In genomic region chr2:38184964-38185603, GRCh38 we compare ENCODE assay signal across 9 cellular contexts.
DNase-seq lines count a peak whose midpoint lies in the region; ATAC-seq lines count a peak whose summit lies in the region.
"Had no signal": no experiment of that assay in that cellular context is flagged by ENCODE, and none has a peak within 500 bp of the region (broad histone marks: within the 10 kb centered on the region; RNA-seq: fewer than 3 reads in every experiment).

No MANE protein-coding gene starts in this region.

- H3K27ac Mint-ChIP-seq in activated T-helper 17 cell treated with anti-CD3 and anti-CD28 coated beads, Interleukin-2, amount 50 U/mL, for 72 hours = no peak overlapping the region

- peaks cover 8% of the 10 kb centered on the region for H3K27me3 Mint-ChIP-seq in activated T-helper 17 cell treated with anti-CD3 and anti-CD28 coated beads, Interleukin-2, amount 50 U/mL, for 72 hours

- no peaks in the 10 kb centered on the region for H3K36me3 Mint-ChIP-seq in activated T-helper 17 cell treated with anti-CD3 and anti-CD28 coated beads, Interleukin-2, amount 50 U/mL, for 72 hours (ENCODE audit: low read depth)
- H3K36me3 Mint-ChIP-seq: brain had no signal

- DNase-seq in SIG-M5 treated with dmso at 0.1 percent for 504 hours (lab: John Stamatoyannopoulos, UW; ENCODE audit: unreplicated experiment) = peak; percentile 21
- no peak for DNase-seq in SIG-M5 (lab: John Stamatoyannopoulos, UW)
- DNase-seq in stromal cell of bone marrow (ENCODE audit: low read depth) = peak; percentile 95
- DNase-seq in NCI-H69 (lab: John Stamatoyannopoulos, UW) = no peak
- DNase-seq in UCSD-AML1 (lab: John Stamatoyannopoulos, UW; ENCODE audit: unreplicated experiment) = no peak
- no peak for DNase-seq in central memory CD4-positive, alpha-beta T cell

- H3K9me3 Mint-ChIP-seq in activated T-helper 17 cell treated with anti-CD3 and anti-CD28 coated beads, Interleukin-2, amount 50 U/mL, for 72 hours = peaks cover 4% of the 10 kb centered on the region

- no peaks in the 10 kb centered on the region for H3K4me1 Mint-ChIP-seq in activated T-helper 17 cell treated with anti-CD3 and anti-CD28 coated beads, Interleukin-2, amount 50 U/mL, for 72 hours

- no peak overlapping the region for H3K4me3 Mint-ChIP-seq in activated T-helper 17 cell treated with anti-CD3 and anti-CD28 coated beads, Interleukin-2, amount 50 U/mL, for 72 hours
- H3K4me3 Mint-ChIP-seq: brain had no signal

- ATAC-seq in HG03064 (IDR thresholded peaks at IDR 0.05; ENCODE audit: low read depth, unreplicated experiment) = peak; percentile 87
- peak; percentile 53 for ATAC-seq in activated T-helper 17 cell treated with anti-CD3 and anti-CD28 coated beads, Interleukin-2, amount 50 U/mL, for 72 hours (replicated peaks)

Comparison
In these comparisons a context has a peak if more than half of its experiments do, and no peak if none do; other contexts are left out.
1. DNase-seq: peak in SIG-M5 treated with dmso at 0.1 percent for 504 hours (single experiment) and stromal cell of bone marrow (single experiment); none in SIG-M5 (single experiment), NCI-H69 (single experiment), UCSD-AML1 (single experiment) and central memory CD4-positive, alpha-beta T cell (single experiment).